In the genomic region with DNA sequence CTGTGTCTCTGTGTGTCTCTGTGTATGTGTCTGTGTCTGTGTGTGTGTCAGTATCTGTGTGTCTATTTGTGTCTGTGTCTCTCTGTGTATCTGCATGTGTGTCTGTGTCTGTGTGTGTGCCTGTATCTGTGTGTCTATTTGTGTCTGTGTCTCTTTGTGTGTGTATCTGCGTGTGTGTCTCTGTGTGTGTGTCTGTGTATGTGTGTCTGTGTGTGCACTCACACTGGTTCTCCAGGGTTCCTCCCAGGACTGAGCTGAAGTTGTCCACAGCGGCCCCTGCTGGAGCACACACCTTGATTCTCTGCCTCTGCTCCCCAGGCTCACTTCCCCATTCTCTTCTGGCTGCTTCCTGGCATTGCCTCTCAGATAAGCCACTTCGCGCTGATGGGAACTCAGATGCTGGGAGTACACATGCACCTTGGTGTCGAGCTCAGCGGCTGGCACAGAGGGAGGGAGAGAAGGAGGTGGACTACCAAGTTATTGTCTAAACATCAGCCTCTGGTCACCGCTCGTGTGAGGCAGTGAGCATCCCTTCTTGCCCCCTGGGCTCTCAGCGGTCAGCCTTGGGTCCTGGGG, we compare ENCODE assay signal across 8 cellular contexts.
DNase-seq lines count a peak whose midpoint lies in the region; ATAC-seq and TF ChIP-seq lines count a peak whose summit lies in the region.

No MANE protein-coding gene starts in this region.

- no peaks in the 10 kb centered on the region for H3K36me3 ChIP-seq in BJ (ENCODE audit: control insufficient read depth, insufficient read depth, low read length)
- no peaks in the 10 kb centered on the region for H3K36me3 ChIP-seq in OCI-LY3 (replicated peaks; ENCODE audit: low read depth, low read length)
- H3K36me3 ChIP-seq in lung (ENCODE audit: control insufficient read depth in 2 of 2, insufficient read depth in 2 of 2, low read length in 2 of 2), result no peaks in the 10 kb centered on the region

- H3K4me3 ChIP-seq in BJ (ENCODE audit: low read depth, low read length), result no peak overlapping the region
- 0 out of 2 replicates have a peak overlapping the region, but pooled peaks have one; percentile 22 for H3K4me3 ChIP-seq in OCI-LY3 (ENCODE audit: low read length)
- no peak overlapping the region for H3K4me3 ChIP-seq in lung

- peak overlapping the region; percentile 47 for H3K4me2 ChIP-seq in OCI-LY3 (ENCODE audit: low read length)

- H3K9ac ChIP-seq in OCI-LY3 (ENCODE audit: low read length), result no peak overlapping the region

- DNase-seq in BJ (ENCODE audit: low read depth) (no peak), dedifferentiated amniotic fluid mesenchymal stem cell (ENCODE audit: extremely low spot score) (peak; percentile 25), lung (ENCODE audit: low spot score) (peak; percentile 67), NCI-H2081 (lab: John Stamatoyannopoulos, UW) (no peak), NCI-H2196 (lab: John Stamatoyannopoulos, UW; ENCODE audit: unreplicated experiment) (no peak)

- H2AFZ ChIP-seq in OCI-LY3 (ENCODE audit: low read depth, low read length), result no peak overlapping the region

- peaks cover 8% of the 10 kb centered on the region; the same call in 1 of the 2 replicates for H4K20me1 ChIP-seq in OCI-LY3 (ENCODE audit: insufficient read depth, low read length)

- no peaks in the 10 kb centered on the region for H3K9me3 ChIP-seq in OCI-LY3 (ENCODE audit: insufficient read depth, low read length)
- H3K9me3 ChIP-seq in lung (ENCODE audit: control insufficient read depth in 2 of 2, insufficient read depth in 1 of 2, low read length in 1 of 2), result peaks cover 0 to 5% of the 10 kb centered on the region in 2 donors

- H3K27ac ChIP-seq in OCI-LY3 (ENCODE audit: low read length) (no peak overlapping the region), lung (ENCODE audit: low read depth in 1 of 2, low read length in 1 of 2) (no peak overlapping the region)

- POLR2A ChIA-PET in BJ (lab: Charles Lee), result interaction anchor here (0.6 kb wide), 1 partner anchor 90 kb away, joined by 3 read pairs; no protein-coding TSS in a partner anchor

- peaks cover 1% of the 10 kb centered on the region; the same call in 1 of the 2 replicates for H3K27me3 ChIP-seq in BJ (ENCODE audit: control insufficient read depth, insufficient read depth, low read length)
- H3K27me3 ChIP-seq in OCI-LY3 (ENCODE audit: low read depth, low read length), result peaks cover 62% of the 10 kb centered on the region
- H3K27me3 ChIP-seq in lung (ENCODE audit: control insufficient read depth, insufficient read depth), result no peaks in the 10 kb centered on the region

- 30 to 37% methylated on average over 9 of the region's 9 CpGs for WGBS in lung, 2 donors

- ATAC-seq in GM18907 (IDR thresholded peaks at IDR 0.05; ENCODE audit: unreplicated experiment) (peak; percentile 91), HG03064 (IDR thresholded peaks at IDR 0.05; ENCODE audit: low read depth, unreplicated experiment) (peak; percentile 86), lung (ENCODE audit: insufficient read depth, low FRiP score) (no peak)

- TF ChIP-seq CTCF in BJ (IDR thresholded peaks at IDR 0.05; ENCODE audit: insufficient read depth, low read depth, low read length) (peak; percentile 44), OCI-LY3 (IDR thresholded peaks at IDR 0.05; ENCODE audit: low read depth, low read length) (peak; percentile 86), lung (IDR thresholded peaks at IDR 0.05; ENCODE audit: control extremely low read depth, extremely low read depth) (peak; percentile 46)

- CTCF ChIA-PET in BJ (lab: Yijun Ruan, JAX), result interaction anchor here (0.6 to 3.5 kb wide), 7 partner anchors 11 to 671 kb away, joined by 3 to 16 read pairs (median 4); no protein-coding TSS in a partner anchor

- H3K79me2 ChIP-seq in OCI-LY3 (ENCODE audit: low read length), result no peaks in the 10 kb centered on the region

- peaks cover 25% of the 10 kb centered on the region for H3K4me1 ChIP-seq in OCI-LY3 (ENCODE audit: low read length)
- peaks cover 0 to 3% of the 10 kb centered on the region in 2 donors for H3K4me1 ChIP-seq in lung (ENCODE audit: control insufficient read depth in 2 of 2, insufficient read depth in 2 of 2, low read length in 2 of 2)

Comparison
In these comparisons a context has a peak if more than half of its experiments do, and no peak if none do; other contexts are left out.
1. DNase-seq: peak in dedifferentiated amniotic fluid mesenchymal stem cell (single experiment) and lung (single experiment); none in BJ (single experiment), NCI-H2081 (0 of 2) and NCI-H2196 (single experiment).
2. Peak in every context shown above with its lines, with median percentiles within 50 percentile points of each other: CTCF ChIP-seq.